In genomic region chr10:79342811-79343541, GRCh38 we compare ENCODE assay signal across 13 cellular contexts. TPM values are rescaled to one million over a fixed set of nuclear protein-coding genes. Genes with fewer than 3 reads are reported as not detected.
DNase-seq lines count a peak whose midpoint lies in the region; ATAC-seq and TF ChIP-seq lines count a peak whose summit lies in the region.
"Had no signal": no experiment of that assay in that cellular context is flagged by ENCODE, and none has a peak within 500 bp of the region (broad histone marks: within the 10 kb centered on the region; RNA-seq: fewer than 3 reads in every experiment).

No MANE protein-coding gene starts in this region.

- H3K27ac ChIP-seq in brain microvascular endothelial cell, result no peak overlapping the region

- no peaks in the 10 kb centered on the region for H3K9me3 ChIP-seq in mucosa of descending colon

- H3K4me3 ChIP-seq in epithelial cell of esophagus (ENCODE audit: low read length), result no peak overlapping the region
- no peak overlapping the region for H3K4me3 ChIP-seq in mucosa of descending colon
- H3K4me3 ChIP-seq in brain microvascular endothelial cell (ENCODE audit: low read depth, low read length), result no peak overlapping the region

- in situ Hi-C loops in brain microvascular endothelial cell (cut with HindIII; ENCODE audit: low pct_ligation_motif_present, low sequenced_read_pairs), result no loop called here

- H3K36me3 ChIP-seq in mucosa of descending colon (ENCODE audit: low read depth), result no peaks in the 10 kb centered on the region
- no peaks in the 10 kb centered on the region for H3K36me3 ChIP-seq in brain microvascular endothelial cell (replicated peaks)

- peaks cover 7% of the 10 kb centered on the region for H3K4me1 ChIP-seq in mucosa of descending colon (ENCODE audit: low read depth)

- ATAC-seq in mucosa of descending colon, result peak; percentile 28
- no peak for ATAC-seq in GM18861 (IDR thresholded peaks at IDR 0.05; ENCODE audit: unreplicated experiment)
- ATAC-seq in HG03025 (IDR thresholded peaks at IDR 0.05; ENCODE audit: low FRiP score, unreplicated experiment), result no peak
- ATAC-seq: activated naive CD4-positive, alpha-beta T cell treated with anti-CD3 and anti-CD28 coated beads, Interleukin-2, amount 50 U/mL, for 72 hours; stimulated activated naive B cell treated with anti-CD40 and anti-IgM and Interleukin-4, amounts not matched to agents 10 μg/mL and 1 μg/mL and 100 μg/mL, for 72 hours had no signal

- H3K27me3 ChIP-seq in brain microvascular endothelial cell (replicated peaks), result no peaks in the 10 kb centered on the region

- TF ChIP-seq CTCF in epithelial cell of esophagus (IDR thresholded peaks at IDR 0.05; ENCODE audit: insufficient read depth, low read depth, low read length, missing control alignments) (no peak), mucosa of descending colon (IDR thresholded peaks at IDR 0.05) (no peak), GM10266 (IDR thresholded peaks at IDR 0.05; ENCODE audit: control insufficient read depth, insufficient read depth, low read depth, missing control alignments) (no peak), brain microvascular endothelial cell (IDR thresholded peaks at IDR 0.05; ENCODE audit: low read depth, low read length, missing control alignments) (no peak)

- intact Hi-C loops in mucosa of descending colon (cut with DNase I, micrococcal nuclease), result no loop called here

- DNase-seq in AG08395 (ENCODE audit: low spot score) (peak; percentile 54), OCI-M1 (lab: John Stamatoyannopoulos, UW) (peak; percentile 16), epithelial cell of esophagus (ENCODE audit: low read depth) (peak; percentile 53), mucosa of descending colon (peak in 1 of 3 donors; percentile 55), GM10266 (ENCODE audit: extremely low spot score) (no peak), brain microvascular endothelial cell (no peak)
- DNase-seq: Calu3, NCI-H2029 treated with DMSO at 0.1 percent for 48 hours, NCI-H748 treated with DMSO at 0.1 percent for 48 hours had no signal

RNA-seq across cellular contexts. Expression of gene PPIF, which starts 4.3 kb away (rescaled TPM):
- 10 to 100 TPM; 54.6 to 88.5 (median 77.3) TPM for total RNA-seq in mucosa of descending colon

Comparison
In these comparisons a context has a peak if more than half of its experiments do, and no peak if none do; other contexts are left out.
1. DNase-seq: peak in AG08395 (single experiment), OCI-M1 (single experiment) and epithelial cell of esophagus (single experiment); none in GM10266 (single experiment) and brain microvascular endothelial cell (single experiment).